27 cellular contexts compared by ENCODE assay signal in the genomic region with DNA sequence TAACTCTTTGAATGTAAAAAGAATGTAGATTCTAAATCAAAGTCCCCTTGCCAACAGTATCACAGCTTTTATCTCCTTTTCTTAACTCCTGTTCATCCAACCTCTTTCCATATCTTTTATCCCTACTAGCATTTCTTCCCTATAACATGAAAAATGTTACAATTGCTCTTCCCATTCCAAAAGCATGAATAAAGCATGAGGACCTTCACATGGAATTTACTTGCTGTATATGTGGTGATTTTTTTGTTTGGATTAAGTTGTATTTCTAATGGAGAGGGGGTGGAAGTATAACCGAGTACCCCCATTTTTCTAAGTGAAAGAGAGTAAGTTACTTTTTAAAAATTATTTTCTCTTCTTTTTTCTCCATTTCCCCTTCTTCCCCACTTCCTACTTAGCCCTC.
"Had no signal": no experiment of that assay in that cellular context is flagged by ENCODE, and none has a peak within 500 bp of the region (broad histone marks: within the 10 kb centered on the region; RNA-seq: fewer than 3 reads in every experiment).

No MANE protein-coding gene starts in this region.

- H3K36me3 Mint-ChIP-seq: activated naive CD4-positive, alpha-beta T cell treated with anti-CD3 and anti-CD28 coated beads, Interleukin-2, amount 50 U/mL, for 24 hours had no signal

- H3K27ac ChIP-seq: brain microvascular endothelial cell, SJCRH30, VCaP had no signal

- H3K27me3 Mint-ChIP-seq: activated naive CD4-positive, alpha-beta T cell treated with anti-CD3 and anti-CD28 coated beads, Interleukin-2, amount 50 U/mL, for 24 hours had no signal

- ATAC-seq: Panc1 had no signal

- H3K4me1 Mint-ChIP-seq: activated CD4-positive, alpha-beta memory T cell treated with anti-CD3 and anti-CD28 coated beads, Interleukin-2, amount 10 ng/mL, durations not matched to agents 7 days and 5 days; activated CD4-positive, alpha-beta T cell treated with anti-CD3 and anti-CD28 coated beads for 36 hours; activated naive CD4-positive, alpha-beta T cell treated with anti-CD3 and anti-CD28 coated beads, Interleukin-2, amount 50 U/mL, for 24 hours; activated T-helper 17 cell treated with anti-CD3 and anti-CD28 coated beads, Interleukin-2, amount 50 U/mL, for 72 hours had no signal

- H3K4me2 ChIP-seq: SK-N-SH had no signal

- H3K4me3 ChIP-seq: SJCRH30 had no signal

- H3K9me3 Mint-ChIP-seq: activated CD4-positive, alpha-beta memory T cell treated with anti-CD3 and anti-CD28 coated beads, Interleukin-2, amount 10 ng/mL, durations not matched to agents 7 days and 5 days; activated naive CD4-positive, alpha-beta T cell treated with anti-CD3 and anti-CD28 coated beads, Interleukin-2, amount 50 U/mL, for 24 hours; activated T-helper 17 cell treated with anti-CD3 and anti-CD28 coated beads, Interleukin-2, amount 50 U/mL, for 72 hours had no signal

- H3K9me3 ChIP-seq: SJCRH30, SK-N-SH had no signal

- H3K27ac Mint-ChIP-seq: activated CD4-positive, alpha-beta memory T cell treated with anti-CD3 and anti-CD28 coated beads, Interleukin-2, amount 10 ng/mL, durations not matched to agents 7 days and 5 days; activated CD4-positive, alpha-beta T cell treated with anti-CD3 and anti-CD28 coated beads for 36 hours; activated naive CD4-positive, alpha-beta T cell treated with anti-CD3 and anti-CD28 coated beads, Interleukin-2, amount 50 U/mL, for 24 hours; activated T-helper 17 cell treated with anti-CD3 and anti-CD28 coated beads, Interleukin-2, amount 50 U/mL, for 72 hours had no signal

- DNase-seq: activated CD4-positive, alpha-beta memory T cell treated with anti-CD3 and anti-CD28 coated beads, Interleukin-2, amount 10 ng/mL, durations not matched to agents 7 days and 5 days; activated CD4-positive, alpha-beta T cell treated with anti-CD3 and anti-CD28 coated beads, Interleukin-2, amount 50 U/mL, for 1 hour; activated CD4-positive, CD25-positive, alpha-beta regulatory T cell; activated gamma-delta T cell treated with Interleukin-2 at 50 U/mL for 16 hours; activated T-cell treated with anti-CD3 and anti-CD28 coated beads for 4 hours; amygdala; brain microvascular endothelial cell; cerebellar nuclear complex; MV-4-11; NCI-H1092 treated with DMSO at 0.1 percent for 48 hours; NCI-H1417 treated with DMSO at 0.1 percent for 48 hours; NCI-H1694; NCI-H2029; NCI-H2107; NCI-H2171 treated with DMSO at 0.1 percent for 48 hours; NCI-H526; NCI-H774; OCI-M1; Right ventricle myocardium superior; RPMI8226; SJCRH30; SK-N-SH had no signal

- H3K9ac ChIP-seq: SK-N-SH had no signal

- H3K4me3 Mint-ChIP-seq: activated CD4-positive, alpha-beta memory T cell treated with anti-CD3 and anti-CD28 coated beads, Interleukin-2, amount 10 ng/mL, durations not matched to agents 7 days and 5 days; activated CD4-positive, alpha-beta T cell treated with anti-CD3 and anti-CD28 coated beads for 36 hours; activated naive CD4-positive, alpha-beta T cell treated with anti-CD3 and anti-CD28 coated beads, Interleukin-2, amount 50 U/mL, for 24 hours; activated T-helper 17 cell treated with anti-CD3 and anti-CD28 coated beads, Interleukin-2, amount 50 U/mL, for 72 hours had no signal

- H3K36me3 ChIP-seq: brain microvascular endothelial cell, SJCRH30 had no signal

- H3K27me3 ChIP-seq: brain microvascular endothelial cell, SJCRH30 had no signal
